ENCODE assay signal across 13 cellular contexts in genomic region chr19:46303345-46303701, GRCh38. TPM values are rescaled to one million over a fixed set of nuclear protein-coding genes. Genes with fewer than 3 reads are reported as not detected.
DNase-seq lines count a peak whose midpoint lies in the region; ATAC-seq, FAIRE-seq and TF ChIP-seq lines count a peak whose summit lies in the region.
"Had no signal": no experiment of that assay in that cellular context is flagged by ENCODE, and none has a peak within 500 bp of the region (broad histone marks: within the 10 kb centered on the region; RNA-seq: fewer than 3 reads in every experiment).

No MANE protein-coding gene starts in this region.

- H3K27ac Mint-ChIP-seq in HFFc6: no peak overlapping the region
- H3K27ac Mint-ChIP-seq: activated CD4-positive, alpha-beta T cell treated with anti-CD3 and anti-CD28 coated beads, Interleukin-2, amount 10 ng/mL, durations not matched to agents 24 days and 14 days had no signal

- in situ Hi-C loops in K562 (cut with MboI) (no loop called here), gastrocnemius medialis (cut with MboI; ENCODE audit: low sequenced_read_pairs in 4 of 4) (no loop called here)

- H3K9me3 Mint-ChIP-seq in HFFc6: peaks cover 22% of the 10 kb centered on the region

- intact Hi-C loops in K562 (cut with micrococcal nuclease): no loop called here
- intact Hi-C loops in gastrocnemius medialis (cut with DNase I; ENCODE audit: low total_unique reads): no loop called here

- peak overlapping the region; percentile 45 for H3K9ac ChIP-seq in ES-I3 (ENCODE audit: low read depth, low read length)
- H3K9ac ChIP-seq in K562 (ENCODE audit: insufficient read depth in 1 of 2, low read depth in 2 of 2, low read length in 2 of 2): peak overlapping the region in 1 of 2 experiments; percentile 26; a peak in 1 of 4 replicates
- peak overlapping the region; percentile 51 for H3K9ac ChIP-seq in iPS-18a (ENCODE audit: low read length)

- peaks cover 26% of the 10 kb centered on the region for H3K36me3 Mint-ChIP-seq in HFFc6 (ENCODE audit: low read depth)

- POLR2A ChIA-PET in K562 (lab: Yijun Ruan, JAX): no interaction called here

- peaks cover 20% of the 10 kb centered on the region for H3K4me1 ChIP-seq in ES-I3 (ENCODE audit: insufficient read depth, low read length)
- peaks cover 0 to 24% of the 10 kb centered on the region in 2 experiments; a peak in 2 of 5 replicates for H3K4me1 ChIP-seq in K562 (replicated peaks in 1 of 2; ENCODE audit: control insufficient read depth in 2 of 2, insufficient read depth in 2 of 2, low read length in 2 of 2)
- H3K4me1 ChIP-seq in iPS-18a (ENCODE audit: control insufficient read depth, low read depth, low read length): peaks cover 16% of the 10 kb centered on the region
- H3K4me1 ChIP-seq in gastrocnemius medialis: peaks cover 7 to 14% of the 10 kb centered on the region in 2 donors
- H3K4me1 ChIP-seq: psoas muscle had no signal

- BruUV-seq in K562 (replicated peaks; lab: Mats Ljungman, UMichigan): no TSS peak

- no peak for TF ChIP-seq POLR2A in K562 (conservative IDR thresholded peaks at IDR 0.05)
- TF ChIP-seq POLR2A in gastrocnemius medialis (IDR thresholded peaks at IDR 0.05): no peak

- H3K4me2 ChIP-seq in K562 (ENCODE audit: insufficient read depth, low read length): no peak overlapping the region

- H3K27me3 Mint-ChIP-seq in HFFc6 (ENCODE audit: insufficient read depth): peaks cover 1% of the 10 kb centered on the region; the same call in 1 of the 2 replicates

- no peak for FAIRE-seq in K562 (lab: Jason Lieb, UNC)
- FAIRE-seq: GM12892 had no signal

- no peaks in the 10 kb centered on the region for H3K79me2 ChIP-seq in K562 (ENCODE audit: control insufficient read depth, insufficient read depth, low read length)

- no peaks in the 10 kb centered on the region for H3K9me1 ChIP-seq in K562 (ENCODE audit: control insufficient read depth, insufficient read depth, low read length)

- no peak overlapping the region for H3K4me3 ChIP-seq in K562
- peak overlapping the region; percentile 49 for H3K4me3 ChIP-seq in iPS-18a (ENCODE audit: low read length)
- no peak overlapping the region for H3K4me3 ChIP-seq in gastrocnemius medialis
- no peak overlapping the region for H3K4me3 ChIP-seq in MG63
- H3K4me3 ChIP-seq: psoas muscle had no signal

- H3K4me3 Mint-ChIP-seq in HFFc6: no peak overlapping the region
- H3K4me3 Mint-ChIP-seq: activated CD4-positive, alpha-beta T cell treated with anti-CD3 and anti-CD28 coated beads, Interleukin-2, amount 10 ng/mL, durations not matched to agents 24 days and 14 days had no signal

- ATAC-seq in K562: no peak
- no peak for ATAC-seq in gastrocnemius medialis
- ATAC-seq: psoas muscle had no signal

- H3K4me1 Mint-ChIP-seq in HFFc6 (ENCODE audit: low read depth): peaks cover 20% of the 10 kb centered on the region
- H3K4me1 Mint-ChIP-seq: activated CD4-positive, alpha-beta T cell treated with anti-CD3 and anti-CD28 coated beads, Interleukin-2, amount 10 ng/mL, durations not matched to agents 24 days and 14 days had no signal

- H3K9me3 ChIP-seq in ES-I3 (ENCODE audit: control insufficient read depth, insufficient read depth, low read length) (peaks cover 6% of the 10 kb centered on the region), K562 (replicated peaks; ENCODE audit: control insufficient read depth, insufficient read depth, low read depth, low read length) (0 out of 2 replicates have a peak, but pooled peaks cover 3% of the 10 kb centered on the region), iPS-18a (ENCODE audit: control insufficient read depth, low read depth, low read length) (peaks cover 6% of the 10 kb centered on the region), gastrocnemius medialis (no peaks in the 10 kb centered on the region), MG63 (peaks cover 13% of the 10 kb centered on the region)
- H3K9me3 ChIP-seq: psoas muscle had no signal

- TF ChIP-seq EP300 in K562 (IDR thresholded peaks at IDR 0.05; ENCODE audit: low read length): no peak

- H4K20me1 ChIP-seq in K562 (replicated peaks; ENCODE audit: control insufficient read depth, insufficient read depth, low read length): no peaks in the 10 kb centered on the region

- CTCF ChIA-PET in K562 (lab: Yijun Ruan, JAX; ENCODE audit: low intra/inter-chr PET ratio): no interaction called here

- TF ChIP-seq RAD21 in K562 (CRISPR knock-in tag; conservative IDR thresholded peaks at IDR 0.05 in 1 of 2, IDR thresholded peaks at IDR 0.05 in 1 of 2): no peak

- H2AFZ ChIP-seq in K562 (ENCODE audit: low read depth, low read length): 0 out of 2 replicates have a peak overlapping the region, but pooled peaks have one; percentile 21

- H3K36me3 ChIP-seq in ES-I3 (ENCODE audit: insufficient read depth, low read length) (peaks cover 6% of the 10 kb centered on the region; the same call in 1 of the 2 replicates), K562 (ENCODE audit: control insufficient read depth, insufficient read depth, low read length) (no peaks in the 10 kb centered on the region), iPS-18a (ENCODE audit: control insufficient read depth, low read depth, low read length) (peaks cover 12% of the 10 kb centered on the region), gastrocnemius medialis (no peaks in the 10 kb centered on the region), MG63 (no peaks in the 10 kb centered on the region)

- peaks cover 0 to 13% of the 10 kb centered on the region in 2 experiments; a peak in 3 of 5 replicates for H3K27me3 ChIP-seq in K562 (ENCODE audit: control insufficient read depth in 2 of 2, insufficient read depth in 2 of 2, low read length in 2 of 2)
- H3K27me3 ChIP-seq in iPS-18a (ENCODE audit: control insufficient read depth, insufficient read depth, low read length): no peaks in the 10 kb centered on the region
- H3K27me3 ChIP-seq in gastrocnemius medialis: peaks cover 0 to 7% (median 6%) of the 10 kb centered on the region in 3 donors
- H3K27me3 ChIP-seq in MG63: no peaks in the 10 kb centered on the region

- no peak for TF ChIP-seq CTCF in K562 (IDR thresholded peaks at IDR 0.05 in 2 of 3, conservative IDR thresholded peaks at IDR 0.05 in 1 of 3; ENCODE audit: insufficient read depth in 2 of 3, low read depth in 1 of 3, low read length in 3 of 3)
- no peak for TF ChIP-seq CTCF in gastrocnemius medialis (IDR thresholded peaks at IDR 0.05 in 4 of 5, conservative IDR thresholded peaks at IDR 0.05 in 1 of 5)
- no peak for TF ChIP-seq CTCF in HFFc6 (IDR thresholded peaks at IDR 0.05)

- H3K27ac ChIP-seq in K562 (ENCODE audit: extremely low read depth, low read depth, low read length): no peak overlapping the region
- no peak overlapping the region for H3K27ac ChIP-seq in iPS-18a (ENCODE audit: low read length)
- H3K27ac ChIP-seq in gastrocnemius medialis: peak overlapping the region; percentile 77 to 89 (median 84)
- H3K27ac ChIP-seq: psoas muscle had no signal

- DNase-seq in K562 (ENCODE audit: extremely low read depth in 1 of 4, low spot score in 3 of 4) (no peak), gastrocnemius medialis (no peak), MG63 (no peak), NCI-H1048 (lab: John Stamatoyannopoulos, UW) (no peak), HFFc6 (no peak), NCI-H2081 treated with DMSO at 0.1 percent for 48 hours (lab: John Stamatoyannopoulos, UW) (no peak)
- DNase-seq: activated CD4-positive, alpha-beta T cell treated with anti-CD3 and anti-CD28 coated beads, Interleukin-2, amount 10 ng/mL, durations not matched to agents 24 days and 14 days; central memory CD4-positive, alpha-beta T cell; NCI-H2081 had no signal

- WGBS in K562 (ENCODE audit: insufficient coverage, low coverage, missing lambda C conversion rate): 73% methylated on average over 7 of the region's 9 CpGs

RNA-seq across cellular contexts. Expression of gene HIF3A, which starts 6.5 kb away (rescaled TPM):
- not detected in 2 replicates for total RNA-seq in K562 (2011; cell fraction: chromatin; rRNA removed; ENCODE audit: low replicate concordance)
- total RNA-seq in K562 (2011; cell fraction: nucleolus; rRNA removed): not detected in 2 replicates
- not detected in 2 replicates for total RNA-seq in K562 (2011; cell fraction: nucleoplasm; rRNA removed)
- total RNA-seq in K562 (2014; rRNA removed) (not detected in 2 replicates), K562 (2014; rRNA removed; fragmentation: Illumina TruSeq; extraction: Trizol) (not detected in 2 replicates), K562 (2015; rRNA removed; fragmentation: Illumina TruSeq; extraction: Trizol) (not detected in 2 replicates), K562 (2021) (0.29 TPM in 1 of 2 replicates, not detected in the other), gastrocnemius medialis (10 to 100 TPM in 3 of 4 donors, 1 to 10 TPM in 1; 5.9 to 29.2 (median 13.9) TPM)
- polyA plus RNA-seq in K562 (2011; rRNA removed) (not detected in 2 replicates), K562 (2014; fragmentation: Illumina TruSeq; extraction: Trizol) (not detected in 2 replicates), K562 (2014; fragmentation: Nextera tagmentation; extraction: Ambion mirVana) (not detected), K562 (2014; rRNA removed) (not detected in 2 replicates)
- 0.09 TPM in 1 of 2 replicates, not detected in the other for polyA plus RNA-seq in K562 (2011; cell fraction: cytosol; rRNA removed)
- not detected in 2 replicates for polyA plus RNA-seq in K562 (2011; cell fraction: nucleus; rRNA removed)
- 0.04 TPM in 1 of 2 replicates, not detected in the other for polyA plus RNA-seq in K562 (2012)
- polyA minus RNA-seq in K562 (2011; rRNA and poly(A)+ RNA removed): not detected in 2 replicates
- not detected in 2 replicates for polyA minus RNA-seq in K562 (2011; cell fraction: cytosol; rRNA and poly(A)+ RNA removed)
- not detected in 2 replicates for polyA minus RNA-seq in K562 (2011; cell fraction: nucleus; rRNA and poly(A)+ RNA removed)
- total RNA-seq in MG63 (2014; rRNA removed; shearing (Covaris generic); ENCODE audit: low replicate concordance): not detected in 2 replicates
- total RNA-seq in HFFc6 (2021; fragmentation: NEBNext Ultra II Directional; extraction: Animal tissue kit (Norgen Biotek cat#: 25700)): 1 to 10 TPM in 4 of 6 experiments, under 1 TPM in 2; 0.14 to 3.3 (median 2.1) TPM
- total RNA-seq: activated CD4-positive, alpha-beta T cell treated with anti-CD3 and anti-CD28 coated beads, Interleukin-2, amount 10 ng/mL, durations not matched to agents 24 days and 14 days had no signal

RNA-seq across cellular contexts. Expression of gene PPP5C, which starts 43.6 kb away (rescaled TPM):
- 203 and 276 TPM in 2 replicates for total RNA-seq in K562 (2011; cell fraction: chromatin; rRNA removed; ENCODE audit: low replicate concordance)
- total RNA-seq in K562 (2011; cell fraction: nucleolus; rRNA removed): 178 and 192 TPM in 2 replicates
- 188 and 196 TPM in 2 replicates for total RNA-seq in K562 (2011; cell fraction: nucleoplasm; rRNA removed)
- total RNA-seq in K562 (2014; rRNA removed) (109 and 143 TPM in 2 replicates), K562 (2014; rRNA removed; fragmentation: Illumina TruSeq; extraction: Trizol) (60.3 and 69.4 TPM in 2 replicates), K562 (2015; rRNA removed; fragmentation: Illumina TruSeq; extraction: Trizol) (86.3 and 88.6 TPM in 2 replicates), K562 (2021) (99.9 and 108 TPM in 2 replicates), gastrocnemius medialis (10 to 100 TPM; 47.4 to 74.9 (median 62.8) TPM)
- polyA plus RNA-seq in K562 (2011; rRNA removed) (131 and 136 TPM in 2 replicates), K562 (2014; fragmentation: Illumina TruSeq; extraction: Trizol) (163 and 166 TPM in 2 replicates), K562 (2014; fragmentation: Nextera tagmentation; extraction: Ambion mirVana) (1 to 10 TPM; 1.9 to 4.9 TPM), K562 (2014; rRNA removed) (134 and 145 TPM in 2 replicates)
- polyA plus RNA-seq in K562 (2011; cell fraction: cytosol; rRNA removed): 165 and 193 TPM in 2 replicates
- 282 and 334 TPM in 2 replicates for polyA plus RNA-seq in K562 (2011; cell fraction: nucleus; rRNA removed)
- polyA plus RNA-seq in K562 (2012): 81.0 and 88.2 TPM in 2 replicates
- polyA minus RNA-seq in K562 (2011; rRNA and poly(A)+ RNA removed): 119 and 149 TPM in 2 replicates
- 72.9 and 88.8 TPM in 2 replicates for polyA minus RNA-seq in K562 (2011; cell fraction: cytosol; rRNA and poly(A)+ RNA removed)
- polyA minus RNA-seq in K562 (2011; cell fraction: nucleus; rRNA and poly(A)+ RNA removed): 84.4 and 101 TPM in 2 replicates
- total RNA-seq in MG63 (2014; rRNA removed; shearing (Covaris generic); ENCODE audit: low replicate concordance): 90.7 and 102 TPM in 2 replicates
- total RNA-seq in HFFc6 (2021; fragmentation: NEBNext Ultra II Directional; extraction: Animal tissue kit (Norgen Biotek cat#: 25700)): 10 to 100 TPM; 62.8 to 80.6 (median 76.3) TPM

Comparison
In these comparisons a context has a peak if more than half of its experiments do, and no peak if none do; other contexts are left out.
1. H3K27ac ChIP-seq: peak in gastrocnemius medialis (4 of 4); none in K562 (single experiment) and iPS-18a (single experiment).